1 cellular context compared by ENCODE assay signal in genomic region chr4:7542781-7543180, GRCh38.
TF ChIP-seq lines count a peak whose summit lies in the region.

No MANE protein-coding gene starts in this region.

TF ChIP-seq in IMR-90, 13 proteins besides CTCF, POLR2A, EP300 and RAD21 (continued from another document):
- TF ChIP-seq, protein P1, sequence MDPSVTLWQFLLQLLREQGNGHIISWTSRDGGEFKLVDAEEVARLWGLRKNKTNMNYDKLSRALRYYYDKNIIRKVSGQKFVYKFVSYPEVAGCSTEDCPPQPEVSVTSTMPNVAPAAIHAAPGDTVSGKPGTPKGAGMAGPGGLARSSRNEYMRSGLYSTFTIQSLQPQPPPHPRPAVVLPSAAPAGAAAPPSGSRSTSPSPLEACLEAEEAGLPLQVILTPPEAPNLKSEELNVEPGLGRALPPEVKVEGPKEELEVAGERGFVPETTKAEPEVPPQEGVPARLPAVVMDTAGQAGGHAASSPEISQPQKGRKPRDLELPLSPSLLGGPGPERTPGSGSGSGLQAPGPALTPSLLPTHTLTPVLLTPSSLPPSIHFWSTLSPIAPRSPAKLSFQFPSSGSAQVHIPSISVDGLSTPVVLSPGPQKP (IDR thresholded peaks at IDR 0.05; ENCODE audit: borderline replicate concordance, low read depth, low read length): no peak
- TF ChIP-seq MAFK (IDR thresholded peaks at IDR 0.05; ENCODE audit: low read depth, low read length) (no peak), CEBPB (IDR thresholded peaks at IDR 0.05; ENCODE audit: low read depth, low read length) (no peak), FOS (IDR thresholded peaks at IDR 0.05; ENCODE audit: low read depth, low read length) (no peak), CHD1 (IDR thresholded peaks at IDR 0.05; ENCODE audit: low read depth, low read length) (no peak), USF2 (IDR thresholded peaks at IDR 0.05; ENCODE audit: low read depth, low read length) (no peak), RCOR1 (IDR thresholded peaks at IDR 0.05; ENCODE audit: insufficient replicate concordance, low read length) (no peak)
